ENCODE assay signal across 8 cellular contexts in the genomic region with DNA sequence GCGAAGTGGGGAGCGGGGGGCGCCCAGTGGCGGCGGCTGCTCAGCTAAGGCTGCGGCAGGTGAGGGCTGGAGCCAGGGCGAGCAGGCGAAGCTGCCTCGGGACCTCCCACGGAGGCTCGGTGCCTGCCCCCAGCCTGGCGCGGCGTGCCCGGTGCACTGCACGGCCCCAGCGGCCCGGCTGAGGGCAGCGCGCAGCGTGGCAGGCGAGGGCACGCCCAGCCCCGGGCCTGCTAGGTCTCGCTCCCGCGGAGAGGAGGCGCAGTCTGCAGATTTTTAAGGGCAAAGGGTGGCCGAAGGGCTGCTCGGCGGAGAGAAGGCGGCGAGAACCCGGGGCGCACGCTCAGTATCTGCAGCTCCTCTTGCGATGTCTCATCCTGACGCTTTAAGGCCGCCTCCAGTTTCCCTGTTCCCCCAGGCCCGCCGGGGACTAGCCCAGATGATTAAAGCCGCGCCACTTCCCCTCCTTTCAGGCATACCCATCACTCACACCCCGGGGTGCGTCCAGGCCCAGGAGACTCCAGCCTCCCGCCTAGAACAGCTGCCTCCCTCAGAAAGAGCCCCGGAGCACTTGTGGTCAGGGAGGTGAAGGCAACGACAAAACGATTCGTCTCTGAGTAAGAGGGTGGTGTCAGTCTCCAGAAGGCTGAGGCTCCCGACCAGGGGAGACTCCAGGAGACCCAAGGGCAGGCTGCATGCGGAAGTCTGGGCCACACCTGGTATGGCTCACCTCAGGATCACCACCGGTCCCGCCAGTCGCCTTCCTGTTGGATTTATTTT. TPM values are rescaled to one million over a fixed set of nuclear protein-coding genes. Genes with fewer than 3 reads are reported as not detected.
A peak's percentile ranks its signal among the peaks of the same experiment; 100 is the strongest.
DNase-seq lines count a peak whose midpoint lies in the region; ATAC-seq lines count a peak whose summit lies in the region.

A gene with protein sequence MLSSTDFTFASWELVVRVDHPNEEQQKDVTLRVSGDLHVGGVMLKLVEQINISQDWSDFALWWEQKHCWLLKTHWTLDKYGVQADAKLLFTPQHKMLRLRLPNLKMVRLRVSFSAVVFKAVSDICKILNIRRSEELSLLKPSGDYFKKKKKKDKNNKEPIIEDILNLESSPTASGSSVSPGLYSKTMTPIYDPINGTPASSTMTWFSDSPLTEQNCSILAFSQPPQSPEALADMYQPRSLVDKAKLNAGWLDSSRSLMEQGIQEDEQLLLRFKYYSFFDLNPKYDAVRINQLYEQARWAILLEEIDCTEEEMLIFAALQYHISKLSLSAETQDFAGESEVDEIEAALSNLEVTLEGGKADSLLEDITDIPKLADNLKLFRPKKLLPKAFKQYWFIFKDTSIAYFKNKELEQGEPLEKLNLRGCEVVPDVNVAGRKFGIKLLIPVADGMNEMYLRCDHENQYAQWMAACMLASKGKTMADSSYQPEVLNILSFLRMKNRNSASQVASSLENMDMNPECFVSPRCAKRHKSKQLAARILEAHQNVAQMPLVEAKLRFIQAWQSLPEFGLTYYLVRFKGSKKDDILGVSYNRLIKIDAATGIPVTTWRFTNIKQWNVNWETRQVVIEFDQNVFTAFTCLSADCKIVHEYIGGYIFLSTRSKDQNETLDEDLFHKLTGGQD (minus strand): TSS at position 158 of the 777 bp plus-strand sequence. CDS start 3,476 bp downstream, outside the sequence.

- H3K9me3 ChIP-seq in MG63 (no peaks in the 10 kb centered on the region), T-helper 17 cell (ENCODE audit: control insufficient read depth, low read length, poor library complexity, severe bottlenecking) (no peaks in the 10 kb centered on the region)

- no peaks in the 10 kb centered on the region for H3K36me3 ChIP-seq in MG63

- no peaks in the 10 kb centered on the region for H3K9me3 Mint-ChIP-seq in effector memory CD8-positive, alpha-beta T cell
- no peaks in the 10 kb centered on the region for H3K9me3 Mint-ChIP-seq in stimulated activated naive B cell treated with anti-CD40 and anti-IgM and Interleukin-4, amounts not matched to agents 10 μg/mL and 1 μg/mL and 100 μg/mL, for 72 hours

- DNase-seq in COR-L47 (lab: John Stamatoyannopoulos, UW), result peak; percentile 57
- peak; percentile 63 for DNase-seq in MG63
- no peak for DNase-seq in T-helper 17 cell
- DNase-seq in effector memory CD8-positive, alpha-beta T cell, result no peak
- DNase-seq in lung microvascular endothelial cell (ENCODE audit: low read depth in 2 of 2), result peak; percentile 22 to 52
- DNase-seq in stimulated activated naive B cell treated with anti-CD40 and anti-IgM and Interleukin-4, amounts not matched to agents 10 μg/mL and 1 μg/mL and 100 μg/mL, for 72 hours, result peak; percentile 53
- no peak for DNase-seq in NAMALWA (ENCODE audit: low spot score)

- peak within 1 kb of the TSS; percentile 43 for H3K4me3 ChIP-seq in MG63

- H3K4me1 Mint-ChIP-seq in T-helper 17 cell, result peaks cover 6% of the 10 kb centered on the region
- peaks cover 4 to 8% of the 10 kb centered on the region in 2 donors for H3K4me1 Mint-ChIP-seq in effector memory CD8-positive, alpha-beta T cell (ENCODE audit: low read depth in 2 of 2)
- H3K4me1 Mint-ChIP-seq in stimulated activated naive B cell treated with anti-CD40 and anti-IgM and Interleukin-4, amounts not matched to agents 10 μg/mL and 1 μg/mL and 100 μg/mL, for 72 hours, result peaks cover 6% of the 10 kb centered on the region in 2 donors

- no peak within 1 kb of the TSS for H3K27ac Mint-ChIP-seq in T-helper 17 cell
- H3K27ac Mint-ChIP-seq in effector memory CD8-positive, alpha-beta T cell, result no peak within 1 kb of the TSS
- peak within 1 kb of the TSS; percentile 77 for H3K27ac Mint-ChIP-seq in stimulated activated naive B cell treated with anti-CD40 and anti-IgM and Interleukin-4, amounts not matched to agents 10 μg/mL and 1 μg/mL and 100 μg/mL, for 72 hours

- ATAC-seq in GM21423 (IDR thresholded peaks at IDR 0.05; ENCODE audit: unreplicated experiment) (peak; percentile 78), T-helper 17 cell (peak; percentile 54)
- no peak for ATAC-seq in effector memory CD8-positive, alpha-beta T cell (replicated peaks)
- peak; percentile 89 to 92 for ATAC-seq in stimulated activated naive B cell treated with anti-CD40 and anti-IgM and Interleukin-4, amounts not matched to agents 10 μg/mL and 1 μg/mL and 100 μg/mL, for 72 hours (replicated peaks)

- H3K27me3 Mint-ChIP-seq in T-helper 17 cell, result peaks cover 69% of the 10 kb centered on the region
- H3K27me3 Mint-ChIP-seq in effector memory CD8-positive, alpha-beta T cell, result peaks cover 59 to 64% of the 10 kb centered on the region in 2 donors
- peaks cover 44 to 57% of the 10 kb centered on the region in 2 donors for H3K27me3 Mint-ChIP-seq in stimulated activated naive B cell treated with anti-CD40 and anti-IgM and Interleukin-4, amounts not matched to agents 10 μg/mL and 1 μg/mL and 100 μg/mL, for 72 hours

- no peaks in the 10 kb centered on the region for H3K27me3 ChIP-seq in MG63

- H3K4me3 Mint-ChIP-seq in T-helper 17 cell, result peak within 1 kb of the TSS; percentile 82
- H3K4me3 Mint-ChIP-seq in effector memory CD8-positive, alpha-beta T cell, result peak within 1 kb of the TSS; percentile 32 to 64
- H3K4me3 Mint-ChIP-seq in stimulated activated naive B cell treated with anti-CD40 and anti-IgM and Interleukin-4, amounts not matched to agents 10 μg/mL and 1 μg/mL and 100 μg/mL, for 72 hours, result peak within 1 kb of the TSS; percentile 73 to 74

- peaks cover 4% of the 10 kb centered on the region for H3K36me3 Mint-ChIP-seq in T-helper 17 cell (ENCODE audit: low read depth)
- H3K36me3 Mint-ChIP-seq in effector memory CD8-positive, alpha-beta T cell (ENCODE audit: insufficient read depth), result peaks cover 2% of the 10 kb centered on the region
- H3K36me3 Mint-ChIP-seq in stimulated activated naive B cell treated with anti-CD40 and anti-IgM and Interleukin-4, amounts not matched to agents 10 μg/mL and 1 μg/mL and 100 μg/mL, for 72 hours, result no peaks in the 10 kb centered on the region

RNA-seq across cellular contexts. Expression of the gene that starts here (rescaled TPM):
- 1.5 TPM in 2 replicates for total RNA-seq in MG63 (2014; rRNA removed; shearing (Covaris generic); ENCODE audit: low replicate concordance)
- under 1 TPM in 1 of 2 donors, not detected in 1; 0.16 TPM for total RNA-seq in T-helper 17 cell
- total RNA-seq in lung microvascular endothelial cell, result under 0.01 and 0.44 TPM in 2 replicates

Comparison
In these comparisons a context has a peak if more than half of its experiments do, and no peak if none do; other contexts are left out.
1. Peak in ATAC-seq in T-helper 17 cell; RNA of the gene not detected or under 1 TPM.
2. Peak in DNase-seq in lung microvascular endothelial cell; RNA of the gene not detected or under 1 TPM.
3. DNase-seq: peak in COR-L47 (single experiment), MG63 (single experiment) and stimulated activated naive B cell treated with anti-CD40 and anti-IgM and Interleukin-4, amounts not matched to agents 10 μg/mL and 1 μg/mL and 100 μg/mL, for 72 hours (single experiment); none in T-helper 17 cell (0 of 3), effector memory CD8-positive, alpha-beta T cell (0 of 3) and NAMALWA (single experiment).
4. Peak in every context shown above with its lines, with median percentiles within 50 percentile points of each other: H3K4me3 Mint-ChIP-seq.